ENCODE assay signal across 30 cellular contexts in the genomic region with DNA sequence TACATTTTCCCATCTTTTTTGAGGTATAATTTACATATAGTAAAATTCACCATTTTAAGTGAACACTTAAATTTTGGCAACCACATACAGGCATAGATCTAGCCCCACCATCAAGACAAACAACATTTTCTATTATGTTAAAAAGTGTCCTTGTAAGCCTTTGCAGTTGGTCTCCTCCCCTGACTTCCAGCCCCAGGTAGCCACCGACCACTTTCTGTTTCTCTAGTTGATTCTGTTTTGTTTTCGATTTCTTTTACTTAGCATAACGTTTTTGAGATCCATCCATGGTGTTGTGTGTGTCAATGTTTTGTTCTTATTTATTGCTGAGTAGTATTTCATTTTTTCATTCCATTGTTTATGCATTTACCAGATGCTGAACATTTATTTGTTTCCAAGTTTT.
"Had no signal": no experiment of that assay in that cellular context is flagged by ENCODE, and none has a peak within 500 bp of the region (broad histone marks: within the 10 kb centered on the region; RNA-seq: fewer than 3 reads in every experiment).

No MANE protein-coding gene starts in this region.

- ATAC-seq: body of pancreas, Panc1 had no signal

- H3K27ac Mint-ChIP-seq: activated CD4-positive, alpha-beta T cell treated with anti-CD3 and anti-CD28 coated beads, Interleukin-2, amount 10 ng/mL, durations not matched to agents 24 days and 14 days; activated naive CD8-positive, alpha-beta T cell treated with anti-CD3 and anti-CD28 coated beads for 36 hours; activated T-cell treated with anti-CD3 and anti-CD28 coated beads, Interleukin-2, amount 50 U/mL, for 24 hours had no signal

- H3K4me3 ChIP-seq: adrenal gland, body of pancreas, breast epithelium, SJCRH30, SK-N-MC had no signal

- H3K27me3 Mint-ChIP-seq: activated CD4-positive, alpha-beta T cell treated with anti-CD3 and anti-CD28 coated beads, Interleukin-2, amount 10 ng/mL, durations not matched to agents 24 days and 14 days; activated naive CD8-positive, alpha-beta T cell treated with anti-CD3 and anti-CD28 coated beads for 36 hours; activated T-cell treated with anti-CD3 and anti-CD28 coated beads, Interleukin-2, amount 50 U/mL, for 24 hours had no signal

- H3K4me3 Mint-ChIP-seq: activated CD4-positive, alpha-beta T cell treated with anti-CD3 and anti-CD28 coated beads, Interleukin-2, amount 10 ng/mL, durations not matched to agents 24 days and 14 days; activated naive CD8-positive, alpha-beta T cell treated with anti-CD3 and anti-CD28 coated beads for 36 hours; activated T-cell treated with anti-CD3 and anti-CD28 coated beads, Interleukin-2, amount 50 U/mL, for 24 hours had no signal

- DNase-seq: activated CD4-positive, alpha-beta T cell treated with anti-CD3 and anti-CD28 coated beads for 1 hour; activated CD4-positive, alpha-beta T cell treated with anti-CD3 and anti-CD28 coated beads, Interleukin-2, amount 10 ng/mL, durations not matched to agents 24 days and 14 days; activated CD4-positive, alpha-beta T cell treated with anti-CD3 and anti-CD28 coated beads, Interleukin-2, amount 50 U/mL, for 48 hours; activated CD4-positive, CD25-positive, alpha-beta regulatory T cell; activated CD8-positive, alpha-beta memory T cell treated with anti-CD3 and anti-CD28 coated beads for 24 hours; activated gamma-delta T cell treated with Interleukin-2 at 50 U/mL for 16 hours; activated naive CD4-positive, alpha-beta T cell treated with anti-CD3 and anti-CD28 coated beads, Interleukin-2, amount 50 U/mL, for 16 hours; activated naive CD8-positive, alpha-beta T cell treated with anti-CD3 and anti-CD28 coated beads for 36 hours; activated T-cell treated with anti-CD3 and anti-CD28 coated beads, Interleukin-2, amount 50 U/mL, for 24 hours; adrenal gland; body of pancreas; Karpas-422; NCI-H1048; NCI-H1105 treated with DMSO at 0.1 percent for 48 hours; NCI-H1436; NCI-H1694; NCI-H1930; NCI-H2081 treated with DMSO at 0.1 percent for 48 hours; NCI-H226; NCI-H446 treated with DMSO at 0.1 percent for 48 hours; NCI-H524; NCI-H69; NCI-H82; SHP77; SJCRH30; T1000; WERI-Rb-1 had no signal

- H3K27ac ChIP-seq: adrenal gland, body of pancreas, breast epithelium, SJCRH30, SK-N-MC, WERI-Rb-1 had no signal

- H3K9me3 ChIP-seq: adrenal gland, body of pancreas, breast epithelium had no signal

- H3K9me3 Mint-ChIP-seq: activated CD4-positive, alpha-beta T cell treated with anti-CD3 and anti-CD28 coated beads, Interleukin-2, amount 10 ng/mL, durations not matched to agents 24 days and 14 days; activated naive CD8-positive, alpha-beta T cell treated with anti-CD3 and anti-CD28 coated beads for 36 hours; activated T-cell treated with anti-CD3 and anti-CD28 coated beads, Interleukin-2, amount 50 U/mL, for 24 hours had no signal

- H3K27me3 ChIP-seq: adrenal gland, body of pancreas, breast epithelium, SJCRH30 had no signal

- H3K36me3 ChIP-seq: breast epithelium, SJCRH30, WERI-Rb-1 had no signal

- H3K4me1 ChIP-seq: adrenal gland, body of pancreas, breast epithelium, SJCRH30 had no signal
